35 cellular contexts compared by ENCODE assay signal in genomic region chr17:70603226-70603625, GRCh38.
"Had no signal": no experiment of that assay in that cellular context is flagged by ENCODE, and none has a peak within 500 bp of the region (broad histone marks: within the 10 kb centered on the region; RNA-seq: fewer than 3 reads in every experiment).

No MANE protein-coding gene starts in this region.

- DNase-seq: Karpas-422, Kasumi-1, MG63, MM.1S, MV-4-11, NCI-H1048, NCI-H1092, NCI-H1092 treated with DMSO at 0.1 percent for 48 hours, NCI-H1105, NCI-H1105 treated with DMSO at 0.1 percent for 48 hours, NCI-H1417, NCI-H1417 treated with DMSO at 0.1 percent for 48 hours, NCI-H1436, NCI-H1436 treated with DMSO at 0.1 percent for 48 hours, NCI-H146, NCI-H1694, NCI-H1694 treated with DMSO at 0.1 percent for 48 hours, NCI-H187, NCI-H187 treated with DMSO at 0.1 percent for 48 hours, NCI-H1930, NCI-H2029, NCI-H2029 treated with DMSO at 0.1 percent for 48 hours, NCI-H2081, NCI-H2081 treated with DMSO at 0.1 percent for 48 hours, NCI-H2107, NCI-H2171, NCI-H2171 treated with DMSO at 0.1 percent for 48 hours, NCI-H2227 treated with DMSO at 0.1 percent for 48 hours, NCI-H226, NCI-H345, NCI-H446, NCI-H446 treated with DMSO at 0.1 percent for 48 hours, NCI-H510A, NCI-H510A treated with DMSO at 0.1 percent for 48 hours had no signal

- H3K9me3 ChIP-seq: MG63 had no signal

- H3K4me3 ChIP-seq: MG63 had no signal

- H3K36me3 ChIP-seq: MG63 had no signal

- H3K27ac ChIP-seq: KMS-11 had no signal
